32 cellular contexts compared by ENCODE assay signal in the genomic region with DNA sequence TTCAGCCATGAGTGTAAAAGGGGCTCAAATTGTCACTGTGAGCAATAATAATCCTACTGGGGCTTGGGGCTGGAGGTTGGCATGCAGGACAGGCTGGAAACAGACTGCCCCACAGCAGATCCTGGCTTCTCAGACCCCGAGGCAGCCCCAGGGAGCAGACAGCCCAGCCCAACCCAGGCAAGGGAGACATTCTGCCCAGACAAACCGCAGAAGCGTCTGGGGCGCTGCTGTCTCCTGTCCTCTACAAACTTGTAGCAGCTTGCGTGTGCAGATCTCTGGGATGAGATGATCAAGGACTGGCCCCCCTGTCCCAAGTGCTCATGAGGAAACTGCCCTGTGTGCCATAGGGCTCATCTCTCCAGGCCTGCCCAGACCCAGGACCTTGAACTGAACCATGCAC.
"Had no signal": no experiment of that assay in that cellular context is flagged by ENCODE, and none has a peak within 500 bp of the region (broad histone marks: within the 10 kb centered on the region; RNA-seq: fewer than 3 reads in every experiment).

No MANE protein-coding gene starts in this region.

- H3K4me3 ChIP-seq: ascending aorta, breast epithelium had no signal

- DNase-seq: activated CD4-positive, alpha-beta T cell treated with anti-CD3 and anti-CD28 coated beads for 1 hour; activated CD4-positive, alpha-beta T cell treated with anti-CD3 and anti-CD28 coated beads, Interleukin-2, amount 10 ng/mL, durations not matched to agents 7 days and 5 days; activated CD4-positive, alpha-beta T cell treated with anti-CD3 and anti-CD28 coated beads, Interleukin-2, amount 50 U/mL, for 48 hours; activated CD4-positive, CD25-positive, alpha-beta regulatory T cell; activated CD8-positive, alpha-beta T cell treated with anti-CD3 and anti-CD28 coated beads, Interleukin-2, amount 10 ng/mL, durations not matched to agents 7 days and 5 days; activated gamma-delta T cell; activated naive CD4-positive, alpha-beta T cell treated with Interleukin-2 at 50 U/mL for 16 hours; activated naive CD8-positive, alpha-beta T cell treated with anti-CD3 and anti-CD28 coated beads, Interleukin-2, amount 10 ng/mL, durations not matched to agents 7 days and 5 days; activated T-cell treated with anti-CD3 and anti-CD28 coated beads, Interleukin-2, amount 50 U/mL, for 24 hours; amygdala; Kasumi-1; KG1; MM.1S; MV-4-11; NCI-H1092; NCI-H1436 treated with DMSO at 0.1 percent for 48 hours; NCI-H1694 treated with DMSO at 0.1 percent for 48 hours; NCI-H2029; NCI-H345; NCI-H524 treated with DMSO at 0.1 percent for 48 hours; Right ventricle myocardium superior; RPMI8226; SW 1271; T-helper 1 cell; T-helper 2 cell; T-helper 9 cell; WERI-Rb-1 had no signal

- H3K4me1 ChIP-seq: ascending aorta, breast epithelium had no signal

- H3K36me3 ChIP-seq: ascending aorta, breast epithelium, WERI-Rb-1 had no signal

- H3K36me3 Mint-ChIP-seq: activated naive CD4-positive, alpha-beta T cell treated with anti-CD3 and anti-CD28 coated beads, Interleukin-2, amount 50 U/mL, for 24 hours; activated naive CD8-positive, alpha-beta T cell treated with anti-CD3 and anti-CD28 coated beads, Interleukin-2, amount 10 ng/mL, durations not matched to agents 7 days and 5 days had no signal

- H3K4me3 Mint-ChIP-seq: activated CD4-positive, alpha-beta T cell treated with anti-CD3 and anti-CD28 coated beads, Interleukin-2, amount 10 ng/mL, durations not matched to agents 7 days and 5 days; activated CD8-positive, alpha-beta T cell treated with anti-CD3 and anti-CD28 coated beads, Interleukin-2, amount 10 ng/mL, durations not matched to agents 7 days and 5 days; activated naive CD4-positive, alpha-beta T cell treated with anti-CD3 and anti-CD28 coated beads, Interleukin-2, amount 50 U/mL, for 24 hours; activated naive CD8-positive, alpha-beta T cell treated with anti-CD3 and anti-CD28 coated beads, Interleukin-2, amount 10 ng/mL, durations not matched to agents 7 days and 5 days; activated T-cell treated with anti-CD3 and anti-CD28 coated beads, Interleukin-2, amount 50 U/mL, for 24 hours had no signal

- H3K27me3 ChIP-seq: ascending aorta, breast epithelium had no signal

- H3K4me1 Mint-ChIP-seq: activated CD4-positive, alpha-beta T cell treated with anti-CD3 and anti-CD28 coated beads, Interleukin-2, amount 10 ng/mL, durations not matched to agents 7 days and 5 days; activated naive CD4-positive, alpha-beta T cell treated with anti-CD3 and anti-CD28 coated beads, Interleukin-2, amount 50 U/mL, for 24 hours; activated naive CD8-positive, alpha-beta T cell treated with anti-CD3 and anti-CD28 coated beads, Interleukin-2, amount 10 ng/mL, durations not matched to agents 7 days and 5 days had no signal

- ATAC-seq: activated CD8-positive, alpha-beta T cell treated with anti-CD3 and anti-CD28 coated beads, Interleukin-2, amount 10 ng/mL, durations not matched to agents 7 days and 5 days; Panc1 had no signal

- H3K9me3 ChIP-seq: breast epithelium had no signal

- H3K9me3 Mint-ChIP-seq: activated CD4-positive, alpha-beta T cell treated with anti-CD3 and anti-CD28 coated beads, Interleukin-2, amount 10 ng/mL, durations not matched to agents 7 days and 5 days; activated naive CD8-positive, alpha-beta T cell treated with anti-CD3 and anti-CD28 coated beads, Interleukin-2, amount 10 ng/mL, durations not matched to agents 7 days and 5 days; activated T-helper 2 cell treated with anti-CD3 and anti-CD28 coated beads, Interferon-gamma antibody, Interleukin-2, Interleukin-4, amounts not matched to agents 10 μg/mL and 5 μg/mL and 100 μg/mL, durations not matched to agents 14 hours and 24 hours and 36 hours had no signal

- H3K27ac Mint-ChIP-seq: activated CD4-positive, alpha-beta T cell treated with anti-CD3 and anti-CD28 coated beads, Interleukin-2, amount 10 ng/mL, durations not matched to agents 7 days and 5 days; activated CD8-positive, alpha-beta T cell treated with anti-CD3 and anti-CD28 coated beads, Interleukin-2, amount 10 ng/mL, durations not matched to agents 7 days and 5 days; activated naive CD4-positive, alpha-beta T cell treated with anti-CD3 and anti-CD28 coated beads, Interleukin-2, amount 50 U/mL, for 24 hours; activated naive CD8-positive, alpha-beta T cell treated with anti-CD3 and anti-CD28 coated beads, Interleukin-2, amount 10 ng/mL, durations not matched to agents 7 days and 5 days; activated T-cell treated with anti-CD3 and anti-CD28 coated beads, Interleukin-2, amount 50 U/mL, for 24 hours; activated T-helper 2 cell treated with anti-CD3 and anti-CD28 coated beads, Interferon-gamma antibody, Interleukin-2, Interleukin-4, amounts not matched to agents 10 μg/mL and 5 μg/mL and 100 μg/mL, durations not matched to agents 14 hours and 24 hours and 36 hours had no signal

- H3K27ac ChIP-seq: ascending aorta, breast epithelium, WERI-Rb-1 had no signal
